ENCODE assay signal across 15 cellular contexts in the genomic region with DNA sequence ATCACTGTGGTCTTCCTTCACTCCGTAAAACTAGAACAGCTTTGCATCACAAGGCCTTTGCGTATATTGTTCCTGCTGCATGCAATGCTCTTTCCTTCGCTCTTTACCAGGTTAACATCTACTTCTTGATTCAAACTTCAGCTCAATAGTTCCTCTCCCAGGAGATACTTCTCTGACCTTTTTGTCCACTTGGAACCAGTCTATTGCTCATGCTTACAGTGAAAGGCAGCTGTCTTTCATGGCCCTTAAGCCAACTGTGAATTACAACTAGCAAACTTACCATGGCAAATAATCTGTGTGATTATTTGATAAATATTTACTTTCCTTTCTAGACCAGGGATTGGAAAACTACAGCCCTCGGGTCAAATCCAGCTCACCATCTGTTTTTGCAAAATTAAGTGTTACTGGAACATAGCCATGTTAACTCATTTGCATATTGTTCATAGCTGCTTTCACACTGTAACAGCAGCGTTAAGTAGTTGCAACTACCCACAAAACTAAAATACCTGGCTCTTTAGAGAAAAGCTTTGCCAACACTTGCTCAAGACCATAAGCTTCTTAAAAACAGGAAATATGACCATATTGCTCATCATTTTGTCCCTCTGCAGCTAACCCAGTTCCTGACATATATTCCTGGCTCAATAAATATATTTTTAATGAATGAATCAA.
A peak's percentile ranks its signal among the peaks of the same experiment; 100 is the strongest.
DNase-seq lines count a peak whose midpoint lies in the region; ATAC-seq, FAIRE-seq and TF ChIP-seq lines count a peak whose summit lies in the region.
"Had no signal": no experiment of that assay in that cellular context is flagged by ENCODE, and none has a peak within 500 bp of the region (broad histone marks: within the 10 kb centered on the region; RNA-seq: fewer than 3 reads in every experiment).

No MANE protein-coding gene starts in this region.

- no peak overlapping the region for H4K8ac ChIP-seq in H1 (ENCODE audit: extremely low read depth, insufficient read depth, low read length)

- POLR2A ChIA-PET in activated CD4-positive, alpha-beta T cell treated with anti-CD3 and anti-CD28 coated beads, Interleukin-2, amount 10 ng/mL, durations not matched to agents 7 days and 5 days (lab: Charles Lee): no interaction called here
- POLR2A ChIA-PET in H1 (lab: Charles Lee; ENCODE audit: partially characterized antibody): no interaction called here
- POLR2A ChIA-PET in CD8-positive, alpha-beta memory T cell (lab: Charles Lee): no interaction called here

- no peaks in the 10 kb centered on the region for H3K4me1 Mint-ChIP-seq in activated CD4-positive, alpha-beta T cell treated with anti-CD3 and anti-CD28 coated beads, Interleukin-2, amount 10 ng/mL, durations not matched to agents 24 days and 14 days
- no peaks in the 10 kb centered on the region for H3K4me1 Mint-ChIP-seq in activated CD4-positive, alpha-beta T cell treated with anti-CD3 and anti-CD28 coated beads, Interleukin-2, amount 10 ng/mL, durations not matched to agents 7 days and 5 days
- H3K4me1 Mint-ChIP-seq in CD8-positive, alpha-beta memory T cell: no peaks in the 10 kb centered on the region
- H3K4me1 Mint-ChIP-seq: CD4-positive, alpha-beta memory T cell; naive thymus-derived CD8-positive, alpha-beta T cell had no signal

- no peak overlapping the region for H2BK5ac ChIP-seq in H1 (ENCODE audit: low read depth, low read length)

- H3K9me3 ChIP-seq in H1 (ENCODE audit: insufficient read depth in 2 of 2, low read depth in 1 of 2, low read length in 1 of 2) (no peaks in the 10 kb centered on the region), gastrocnemius medialis (no peaks in the 10 kb centered on the region)
- no peaks in the 10 kb centered on the region for H3K9me3 ChIP-seq in CD8-positive, alpha-beta memory T cell (ENCODE audit: low read length)
- H3K9me3 ChIP-seq: lower lobe of right lung, testis had no signal

- intact Hi-C loops in activated CD4-positive, alpha-beta T cell treated with anti-CD3 and anti-CD28 coated beads, Interleukin-2, amount 10 ng/mL, durations not matched to agents 24 days and 14 days (cut with micrococcal nuclease): no loop called here
- intact Hi-C loops in gastrocnemius medialis (cut with DNase I; ENCODE audit: low total_unique reads): loop anchor here (5.0 kb wide), 1 partner anchor 40 kb away; no protein-coding TSS in a partner anchor

- FAIRE-seq in H1 (lab: Jason Lieb, UNC): no peak
- FAIRE-seq in GM12892 (lab: Jason Lieb, UNC): no peak

- no peaks in the 10 kb centered on the region for H3K4me1 ChIP-seq in H1 (replicated peaks in 1 of 4; ENCODE audit: control insufficient read depth in 3 of 4, insufficient read depth in 4 of 4, low read length in 3 of 4)
- peaks cover 0 to 8% of the 10 kb centered on the region in 2 donors for H3K4me1 ChIP-seq in gastrocnemius medialis
- H3K4me1 ChIP-seq in CD8-positive, alpha-beta memory T cell (ENCODE audit: insufficient read depth, low read length): no peaks in the 10 kb centered on the region
- H3K4me1 ChIP-seq: lower lobe of right lung, testis had no signal

- H3K36me3 ChIP-seq in H1 (ENCODE audit: control insufficient read depth in 2 of 4, insufficient read depth in 4 of 4, low read length in 3 of 4) (no peaks in the 10 kb centered on the region), gastrocnemius medialis (no peaks in the 10 kb centered on the region)
- no peaks in the 10 kb centered on the region for H3K36me3 ChIP-seq in CD8-positive, alpha-beta memory T cell (ENCODE audit: insufficient read depth, low read length)
- H3K36me3 ChIP-seq: lower lobe of right lung, WERI-Rb-1 had no signal

- H3K27ac Mint-ChIP-seq in activated CD4-positive, alpha-beta T cell treated with anti-CD3 and anti-CD28 coated beads, Interleukin-2, amount 10 ng/mL, durations not matched to agents 24 days and 14 days: no peak overlapping the region
- H3K27ac Mint-ChIP-seq in activated CD4-positive, alpha-beta T cell treated with anti-CD3 and anti-CD28 coated beads, Interleukin-2, amount 10 ng/mL, durations not matched to agents 7 days and 5 days: no peak overlapping the region
- H3K27ac Mint-ChIP-seq in CD8-positive, alpha-beta memory T cell: no peak overlapping the region
- H3K27ac Mint-ChIP-seq: CD4-positive, alpha-beta memory T cell; naive thymus-derived CD8-positive, alpha-beta T cell had no signal

- no peak for TF ChIP-seq RAD21 in H1 (IDR thresholded peaks at IDR 0.05 in 1 of 2, conservative IDR thresholded peaks at IDR 0.05 in 1 of 2; ENCODE audit: low read depth in 2 of 2, low read length in 2 of 2)

- no peaks in the 10 kb centered on the region for H3K36me3 Mint-ChIP-seq in activated CD4-positive, alpha-beta T cell treated with anti-CD3 and anti-CD28 coated beads, Interleukin-2, amount 10 ng/mL, durations not matched to agents 24 days and 14 days (ENCODE audit: low read depth)
- H3K36me3 Mint-ChIP-seq in activated CD4-positive, alpha-beta T cell treated with anti-CD3 and anti-CD28 coated beads, Interleukin-2, amount 10 ng/mL, durations not matched to agents 7 days and 5 days (ENCODE audit: low read depth): no peaks in the 10 kb centered on the region
- H3K36me3 Mint-ChIP-seq in CD8-positive, alpha-beta memory T cell: no peaks in the 10 kb centered on the region
- H3K36me3 Mint-ChIP-seq: CD4-positive, alpha-beta memory T cell; naive thymus-derived CD8-positive, alpha-beta T cell had no signal

- no peak overlapping the region for H3K4ac ChIP-seq in H1 (replicated peaks; ENCODE audit: insufficient read length, low read depth, low read length)

- no peak overlapping the region for H2BK20ac ChIP-seq in H1 (ENCODE audit: low read length)

- H3K27me3 Mint-ChIP-seq in activated CD4-positive, alpha-beta T cell treated with anti-CD3 and anti-CD28 coated beads, Interleukin-2, amount 10 ng/mL, durations not matched to agents 24 days and 14 days: peaks cover 5% of the 10 kb centered on the region
- H3K27me3 Mint-ChIP-seq in activated CD4-positive, alpha-beta T cell treated with anti-CD3 and anti-CD28 coated beads, Interleukin-2, amount 10 ng/mL, durations not matched to agents 7 days and 5 days: peaks cover 3% of the 10 kb centered on the region
- peaks cover 5 to 12% of the 10 kb centered on the region in 2 donors for H3K27me3 Mint-ChIP-seq in CD8-positive, alpha-beta memory T cell

- in situ Hi-C loops in gastrocnemius medialis (cut with MboI; ENCODE audit: low sequenced_read_pairs in 4 of 4): no loop called here

- H3K23ac ChIP-seq in H1 (ENCODE audit: insufficient read length): no peak overlapping the region

- CTCF ChIA-PET in activated CD4-positive, alpha-beta T cell treated with anti-CD3 and anti-CD28 coated beads, Interleukin-2, amount 10 ng/mL, durations not matched to agents 7 days and 5 days (lab: Charles Lee): interaction anchor here (0.6 to 0.9 kb wide), 3 partner anchors 10 to 777 kb away, joined by 3 read pairs; no protein-coding TSS in a partner anchor
- CTCF ChIA-PET in H1 (lab: Charles Lee; ENCODE audit: partially characterized antibody): interaction anchor here (1.2 to 2.0 kb wide), 2 partner anchors 12 to 55 kb away, joined by 4 to 8 read pairs; no protein-coding TSS in a partner anchor
- CTCF ChIA-PET in CD8-positive, alpha-beta memory T cell (lab: Charles Lee): no interaction called here

- peak overlapping the region; percentile 55; the same call in 1 of the 2 replicates for H2AFZ ChIP-seq in H1 (ENCODE audit: low read length)

- no peak overlapping the region for H2AK5ac ChIP-seq in H1 (ENCODE audit: low read depth, low read length)

- H4K20me1 ChIP-seq in H1 (replicated peaks in 1 of 2; ENCODE audit: control insufficient read depth in 1 of 2, insufficient read depth in 2 of 2, low read length in 2 of 2): no peaks in the 10 kb centered on the region

- TF ChIP-seq POLR2A in H1 (IDR thresholded peaks at IDR 0.05; ENCODE audit: control extremely low read depth in 1 of 2, low read depth in 2 of 2, low read length in 2 of 2) (no peak), gastrocnemius medialis (IDR thresholded peaks at IDR 0.05) (no peak), GM12892 (IDR thresholded peaks at IDR 0.05; ENCODE audit: low read depth, low read length) (no peak)

- H3K4me3 ChIP-seq in H1 (ENCODE audit: extremely low read depth in 1 of 4, insufficient read depth in 2 of 4, low read depth in 3 of 4, low read length in 4 of 4) (no peak overlapping the region), gastrocnemius medialis (no peak overlapping the region)
- no peak overlapping the region for H3K4me3 ChIP-seq in CD8-positive, alpha-beta memory T cell (ENCODE audit: low read length)
- H3K4me3 ChIP-seq: lower lobe of right lung, testis had no signal

- no peak overlapping the region for H3K4me3 Mint-ChIP-seq in activated CD4-positive, alpha-beta T cell treated with anti-CD3 and anti-CD28 coated beads, Interleukin-2, amount 10 ng/mL, durations not matched to agents 24 days and 14 days
- H3K4me3 Mint-ChIP-seq in activated CD4-positive, alpha-beta T cell treated with anti-CD3 and anti-CD28 coated beads, Interleukin-2, amount 10 ng/mL, durations not matched to agents 7 days and 5 days: no peak overlapping the region
- H3K4me3 Mint-ChIP-seq in CD8-positive, alpha-beta memory T cell: no peak overlapping the region
- H3K4me3 Mint-ChIP-seq: CD4-positive, alpha-beta memory T cell; naive thymus-derived CD8-positive, alpha-beta T cell had no signal

- no peak overlapping the region for H3K27ac ChIP-seq in H1 (ENCODE audit: low read depth, low read length)
- H3K27ac ChIP-seq in gastrocnemius medialis: peak overlapping the region; percentile 6 to 50 (median 30)
- H3K27ac ChIP-seq in CD8-positive, alpha-beta memory T cell (ENCODE audit: low read depth, low read length): no peak overlapping the region
- H3K27ac ChIP-seq: lower lobe of right lung, testis, WERI-Rb-1 had no signal

- H2BK12ac ChIP-seq in H1 (ENCODE audit: low read depth, low read length): no peak overlapping the region

- no peaks in the 10 kb centered on the region for H3K79me2 ChIP-seq in H1 (ENCODE audit: control insufficient read depth in 1 of 2, insufficient read depth in 2 of 2, low read length in 2 of 2)

- H3K27me3 ChIP-seq in H1 (replicated peaks in 1 of 4; ENCODE audit: control insufficient read depth in 3 of 4, extremely low read depth in 1 of 4, insufficient read depth in 3 of 4, low read length in 3 of 4) (no peaks in the 10 kb centered on the region), gastrocnemius medialis (no peaks in the 10 kb centered on the region)
- H3K27me3 ChIP-seq in CD8-positive, alpha-beta memory T cell (ENCODE audit: insufficient read depth, low read length, poor library complexity, severe bottlenecking): no peaks in the 10 kb centered on the region
- H3K27me3 ChIP-seq: testis had no signal

- 92% methylated on average over 5 of the region's 5 CpGs; no CpG with 5 or more reads in 1 of the 2 experiments for WGBS in H1 (ENCODE audit: extremely low coverage in 1 of 2, insufficient coverage in 1 of 2, insufficient read length in 1 of 2, insufficient replicate concordance in 2 of 2, low coverage in 1 of 2, low lambda C conversion rate in 2 of 2, missing lambda C conversion rate in 1 of 2), 2 experiments

- H3K9me3 Mint-ChIP-seq in activated CD4-positive, alpha-beta T cell treated with anti-CD3 and anti-CD28 coated beads, Interleukin-2, amount 10 ng/mL, durations not matched to agents 24 days and 14 days: no peaks in the 10 kb centered on the region
- peaks cover 2% of the 10 kb centered on the region for H3K9me3 Mint-ChIP-seq in activated CD4-positive, alpha-beta T cell treated with anti-CD3 and anti-CD28 coated beads, Interleukin-2, amount 10 ng/mL, durations not matched to agents 7 days and 5 days
- no peaks in the 10 kb centered on the region for H3K9me3 Mint-ChIP-seq in CD8-positive, alpha-beta memory T cell

- H3K4me2 ChIP-seq in H1 (ENCODE audit: insufficient read depth in 1 of 2, low read depth in 2 of 2, low read length in 2 of 2): no peak overlapping the region

- H3K79me1 ChIP-seq in H1 (ENCODE audit: low read depth, low read length): no peaks in the 10 kb centered on the region

- DNase-seq in activated CD4-positive, alpha-beta T cell treated with anti-CD3 and anti-CD28 coated beads, Interleukin-2, amount 10 ng/mL, durations not matched to agents 24 days and 14 days: peak; percentile 34
- DNase-seq in activated CD4-positive, alpha-beta T cell treated with anti-CD3 and anti-CD28 coated beads, Interleukin-2, amount 10 ng/mL, durations not matched to agents 7 days and 5 days: no peak
- DNase-seq in NCI-H345 treated with DMSO at 0.1 percent for 48 hours (lab: John Stamatoyannopoulos, UW; ENCODE audit: unreplicated experiment): peak; percentile 2
- DNase-seq in H1 (ENCODE audit: low read depth in 1 of 2, low spot score in 2 of 2): no peak
- DNase-seq in gastrocnemius medialis: no peak
- no peak for DNase-seq in GM12892 (ENCODE audit: insufficient read length)
- no peak for DNase-seq in CD8-positive, alpha-beta memory T cell
- DNase-seq: CD4-positive, alpha-beta memory T cell; dermis blood vessel endothelial cell; GDM1; lower lobe of right lung; naive thymus-derived CD8-positive, alpha-beta T cell; testis; WERI-Rb-1 had no signal

- H2BK15ac ChIP-seq in H1 (ENCODE audit: low read length): no peak overlapping the region

- H3K23me2 ChIP-seq in H1 (ENCODE audit: low read depth, low read length): no peaks in the 10 kb centered on the region

- ATAC-seq in gastrocnemius medialis (peak; percentile 52 to 53), GM18519 (IDR thresholded peaks at IDR 0.05; ENCODE audit: low FRiP score, unreplicated experiment) (no peak)
- ATAC-seq: lower lobe of right lung; naive thymus-derived CD8-positive, alpha-beta T cell had no signal

- H3K56ac ChIP-seq in H1 (replicated peaks; ENCODE audit: insufficient read length, low read depth, low read length): no peak overlapping the region

- no peak for TF ChIP-seq EP300 in H1 (IDR thresholded peaks at IDR 0.05; ENCODE audit: borderline replicate concordance in 1 of 2, low read depth in 2 of 2, low read length in 2 of 2)

- no peak overlapping the region for H3K9ac ChIP-seq in H1 (replicated peaks in 1 of 4; ENCODE audit: extremely low read depth in 1 of 4, low read depth in 3 of 4, low read length in 3 of 4)

- no peak overlapping the region for H4K91ac ChIP-seq in H1 (replicated peaks; ENCODE audit: insufficient read length, low read length)

- TF ChIP-seq CTCF in H1 (IDR thresholded peaks at IDR 0.05; ENCODE audit: control extremely low read depth in 1 of 3, insufficient read depth in 1 of 3, low read depth in 1 of 3, low read length in 3 of 3) (no peak), gastrocnemius medialis (IDR thresholded peaks at IDR 0.05 in 4 of 5, conservative IDR thresholded peaks at IDR 0.05 in 1 of 5) (no peak)

- no peak overlapping the region for H3K18ac ChIP-seq in H1 (ENCODE audit: extremely low read depth, low read length)

- no peak overlapping the region for H2BK120ac ChIP-seq in H1 (replicated peaks; ENCODE audit: low read depth, low read length)

- no peak overlapping the region for H3K14ac ChIP-seq in H1 (ENCODE audit: insufficient read length)

- no peak overlapping the region for H4K5ac ChIP-seq in H1 (ENCODE audit: insufficient read length, low read depth, low read length)

Comparison
In these comparisons a context has a peak if more than half of its experiments do, and no peak if none do; other contexts are left out.
1. DNase-seq: peak in activated CD4-positive, alpha-beta T cell treated with anti-CD3 and anti-CD28 coated beads, Interleukin-2, amount 10 ng/mL, durations not matched to agents 24 days and 14 days (single experiment) and NCI-H345 treated with DMSO at 0.1 percent for 48 hours (single experiment); none in activated CD4-positive, alpha-beta T cell treated with anti-CD3 and anti-CD28 coated beads, Interleukin-2, amount 10 ng/mL, durations not matched to agents 7 days and 5 days (single experiment), H1 (0 of 2), gastrocnemius medialis (0 of 2), GM12892 (single experiment) and CD8-positive, alpha-beta memory T cell (0 of 5).
2. H3K27ac ChIP-seq: peak in gastrocnemius medialis (4 of 4); none in H1 (single experiment) and CD8-positive, alpha-beta memory T cell (single experiment).